22 cellular contexts compared by ENCODE assay signal in genomic region chr7:41756783-41757182, GRCh38.
"Had no signal": no experiment of that assay in that cellular context is flagged by ENCODE, and none has a peak within 500 bp of the region (broad histone marks: within the 10 kb centered on the region; RNA-seq: fewer than 3 reads in every experiment).

No MANE protein-coding gene starts in this region.

- H3K27ac Mint-ChIP-seq: immature natural killer cell; mesothelial cell of epicardium; naive thymus-derived CD4-positive, alpha-beta T cell; natural killer cell treated with Interleukin-12 subunit alpha and Interleukin-12 subunit beta and Interleukin-15 and Interleukin-18, amount 100 ng/mL, for 72 hours; progenitor cell of endocrine pancreas; stimulated activated naive CD8-positive, alpha-beta T cell treated with anti-CD3 and anti-CD28 coated beads, Interleukin-15, Interleukin-2, amounts not matched to agents 100 ng/mL and 50 ng/mL, for 24 hours had no signal

- DNase-seq: hypothalamus; immature natural killer cell; kidney; left colon; left lung; lower lobe of right lung; mammary epithelial cell; mesenchymal stem cell; naive thymus-derived CD4-positive, alpha-beta T cell; ovary; stimulated activated CD4-positive, alpha-beta T cell treated with anti-CD3 and anti-CD28 coated beads, Interleukin-12 subunit alpha, Interleukin-12 subunit beta, amount 100 ng/mL, for 4 hours; stimulated activated CD4-positive, alpha-beta T cell treated with anti-CD3 and anti-CD28 coated beads, Interleukin-15, amount 100 ng/mL, for 24 hours; stimulated activated CD4-positive, alpha-beta T cell treated with anti-CD3 and anti-CD28 coated beads, Interleukin-2, amount 100 ng/mL, for 24 hours; stimulated activated CD4-positive, alpha-beta T cell treated with anti-CD3 and anti-CD28 coated beads, Interleukin-4, amount 100 ng/mL, for 1 hour; stimulated activated naive CD4-positive, alpha-beta T cell; tibial artery; trophoblast cell; upper lobe of right lung had no signal

- H3K36me3 Mint-ChIP-seq: immature natural killer cell had no signal

- H3K4me3 Mint-ChIP-seq: immature natural killer cell; mesothelial cell of epicardium; naive thymus-derived CD4-positive, alpha-beta T cell; natural killer cell treated with Interleukin-12 subunit alpha and Interleukin-12 subunit beta and Interleukin-15 and Interleukin-18, amount 100 ng/mL, for 72 hours; stimulated activated naive CD8-positive, alpha-beta T cell treated with anti-CD3 and anti-CD28 coated beads, Interleukin-15, Interleukin-2, amounts not matched to agents 100 ng/mL and 50 ng/mL, for 24 hours had no signal

- H3K27me3 Mint-ChIP-seq: progenitor cell of endocrine pancreas; stimulated activated naive CD8-positive, alpha-beta T cell treated with anti-CD3 and anti-CD28 coated beads, Interleukin-15, Interleukin-2, amounts not matched to agents 100 ng/mL and 50 ng/mL, for 24 hours had no signal

- H3K4me1 Mint-ChIP-seq: immature natural killer cell; naive thymus-derived CD4-positive, alpha-beta T cell had no signal
